Comparison of ENCODE assay signal across 14 cellular contexts in genomic region chr3:124846189-124846588, GRCh38. TPM values are rescaled to one million over a fixed set of nuclear protein-coding genes. Genes with fewer than 3 reads are reported as not detected.
DNase-seq lines count a peak whose midpoint lies in the region; ATAC-seq, FAIRE-seq and TF ChIP-seq lines count a peak whose summit lies in the region.
"Had no signal": no experiment of that assay in that cellular context is flagged by ENCODE, and none has a peak within 500 bp of the region (broad histone marks: within the 10 kb centered on the region; RNA-seq: fewer than 3 reads in every experiment).

No MANE protein-coding gene starts in this region.

- CTCF ChIA-PET in activated CD8-positive, alpha-beta T cell treated with anti-CD3 and anti-CD28 coated beads for 36 hours (lab: Charles Lee): interaction anchor here (1.2 to 1.5 kb wide), 2 partner anchors 55 to 288 kb away, joined by 3 to 6 read pairs; no protein-coding TSS in a partner anchor

- H3K36me3 ChIP-seq in astrocyte (ENCODE audit: insufficient read depth, low read length) (peaks cover 20% of the 10 kb centered on the region), gastroesophageal sphincter (peaks cover 2 to 38% of the 10 kb centered on the region in 2 donors)

- POLR2A ChIA-PET in activated CD8-positive, alpha-beta T cell treated with anti-CD3 and anti-CD28 coated beads for 36 hours (lab: Charles Lee): no interaction called here

- H3K4me2 ChIP-seq in astrocyte (ENCODE audit: low read length): peak overlapping the region; percentile 46

- no peak overlapping the region for H3K27ac Mint-ChIP-seq in astrocyte (ENCODE audit: unreplicated experiment)
- no peak overlapping the region for H3K27ac Mint-ChIP-seq in activated CD8-positive, alpha-beta T cell treated with anti-CD3 and anti-CD28 coated beads for 36 hours
- H3K27ac Mint-ChIP-seq: activated naive CD4-positive, alpha-beta T cell treated with anti-CD3 and anti-CD28 coated beads, Interleukin-2, amount 50 U/mL, for 24 hours; naive B cell had no signal

- 32 to 48% methylated on average over 2 of the region's 2 CpGs for WGBS in gastroesophageal sphincter (ENCODE audit: low coverage in 1 of 2), 2 donors

- no peaks in the 10 kb centered on the region for H3K27me3 ChIP-seq in astrocyte (ENCODE audit: insufficient read depth, low read length)
- H3K27me3 ChIP-seq in gastroesophageal sphincter: no peaks in the 10 kb centered on the region

- H3K4me3 ChIP-seq in astrocyte (ENCODE audit: insufficient read depth, low read depth, low read length): no peak overlapping the region
- H3K4me3 ChIP-seq in gastroesophageal sphincter: no peak overlapping the region
- H3K4me3 ChIP-seq in skeletal muscle cell (ENCODE audit: low read depth, low read length): no peak overlapping the region

- no peak for FAIRE-seq in astrocyte (lab: Jason Lieb, UNC)
- FAIRE-seq: H1 had no signal

- peak overlapping the region; percentile 69 for H3K9ac ChIP-seq in astrocyte (ENCODE audit: low read length)

- H3K4me1 ChIP-seq in astrocyte (ENCODE audit: insufficient read depth, low read length): peaks cover 35% of the 10 kb centered on the region
- H3K4me1 ChIP-seq in gastroesophageal sphincter: peaks cover 22 to 59% (median 25%) of the 10 kb centered on the region in 3 donors

- intact Hi-C loops in activated CD8-positive, alpha-beta T cell treated with anti-CD3 and anti-CD28 coated beads for 36 hours (cut with micrococcal nuclease): no loop called here

- H3K9me3 ChIP-seq in astrocyte (ENCODE audit: insufficient read depth, low read depth, low read length): no peaks in the 10 kb centered on the region
- H3K9me3 ChIP-seq in gastroesophageal sphincter: no peaks in the 10 kb centered on the region

- H3K79me2 ChIP-seq in astrocyte (ENCODE audit: insufficient read depth, low read length): peaks cover 27% of the 10 kb centered on the region

- TF ChIP-seq EP300 in gastroesophageal sphincter (IDR thresholded peaks at IDR 0.05): no peak

- peak; percentile 44 for ATAC-seq in gastroesophageal sphincter
- ATAC-seq in activated CD8-positive, alpha-beta T cell treated with anti-CD3 and anti-CD28 coated beads for 36 hours: no peak

- DNase-seq in EL (peak; percentile 63), astrocyte (ENCODE audit: low read depth) (peak; percentile 69), skeletal muscle cell (ENCODE audit: low read depth) (peak; percentile 62), DMS153 (lab: John Stamatoyannopoulos, UW) (no peak), hypothalamus (lab: John Stamatoyannopoulos, UW) (no peak)
- no peak for DNase-seq in activated CD8-positive, alpha-beta T cell treated with anti-CD3 and anti-CD28 coated beads for 36 hours
- no peak for DNase-seq in stimulated activated naive CD4-positive, alpha-beta T cell (lab: John Stamatoyannopoulos, UW)
- DNase-seq: activated CD4-positive, alpha-beta T cell treated with anti-CD3 and anti-CD28 coated beads for 1 hour; glutamatergic neuron; naive B cell; NCI-H1417 treated with DMSO at 0.1 percent for 48 hours had no signal

- no peaks in the 10 kb centered on the region for H3K27me3 Mint-ChIP-seq in astrocyte (ENCODE audit: low read depth, unreplicated experiment)
- no peaks in the 10 kb centered on the region for H3K27me3 Mint-ChIP-seq in activated CD8-positive, alpha-beta T cell treated with anti-CD3 and anti-CD28 coated beads for 36 hours
- H3K27me3 Mint-ChIP-seq: activated naive CD4-positive, alpha-beta T cell treated with anti-CD3 and anti-CD28 coated beads, Interleukin-2, amount 50 U/mL, for 24 hours had no signal

- no peak for TF ChIP-seq POLR2A in gastroesophageal sphincter (IDR thresholded peaks at IDR 0.05)

- H3K4me3 Mint-ChIP-seq in astrocyte (ENCODE audit: unreplicated experiment): no peak overlapping the region
- no peak overlapping the region for H3K4me3 Mint-ChIP-seq in activated CD8-positive, alpha-beta T cell treated with anti-CD3 and anti-CD28 coated beads for 36 hours
- H3K4me3 Mint-ChIP-seq: activated naive CD4-positive, alpha-beta T cell treated with anti-CD3 and anti-CD28 coated beads, Interleukin-2, amount 50 U/mL, for 24 hours; naive B cell had no signal

- no peak overlapping the region for H2AFZ ChIP-seq in astrocyte (ENCODE audit: low read depth, low read length)

- H3K9me3 Mint-ChIP-seq in astrocyte (ENCODE audit: unreplicated experiment): no peaks in the 10 kb centered on the region
- no peaks in the 10 kb centered on the region for H3K9me3 Mint-ChIP-seq in activated CD8-positive, alpha-beta T cell treated with anti-CD3 and anti-CD28 coated beads for 36 hours
- H3K9me3 Mint-ChIP-seq: activated naive CD4-positive, alpha-beta T cell treated with anti-CD3 and anti-CD28 coated beads, Interleukin-2, amount 50 U/mL, for 24 hours had no signal

- H3K27ac ChIP-seq in astrocyte (ENCODE audit: low read depth, low read length): peak overlapping the region; percentile 83
- H3K27ac ChIP-seq in gastroesophageal sphincter: peak overlapping the region; percentile 83 to 90 (median 85)

- no peak for TF ChIP-seq CTCF in astrocyte (IDR thresholded peaks at IDR 0.05; ENCODE audit: insufficient read depth, low read depth, low read length)
- no peak for TF ChIP-seq CTCF in gastroesophageal sphincter (IDR thresholded peaks at IDR 0.05)
- TF ChIP-seq CTCF in activated CD8-positive, alpha-beta T cell treated with anti-CD3 and anti-CD28 coated beads for 36 hours (IDR thresholded peaks at IDR 0.05): no peak

- peaks cover 38% of the 10 kb centered on the region for H3K36me3 Mint-ChIP-seq in astrocyte (ENCODE audit: low read depth, unreplicated experiment)
- H3K36me3 Mint-ChIP-seq in activated CD8-positive, alpha-beta T cell treated with anti-CD3 and anti-CD28 coated beads for 36 hours (ENCODE audit: low read depth): no peaks in the 10 kb centered on the region
- H3K36me3 Mint-ChIP-seq: activated naive CD4-positive, alpha-beta T cell treated with anti-CD3 and anti-CD28 coated beads, Interleukin-2, amount 50 U/mL, for 24 hours; naive B cell had no signal

- H4K20me1 ChIP-seq in astrocyte (ENCODE audit: insufficient read depth, low read length): no peaks in the 10 kb centered on the region

- H3K4me1 Mint-ChIP-seq in astrocyte (ENCODE audit: low read depth, unreplicated experiment): peaks cover 43% of the 10 kb centered on the region
- H3K4me1 Mint-ChIP-seq in activated CD8-positive, alpha-beta T cell treated with anti-CD3 and anti-CD28 coated beads for 36 hours (ENCODE audit: low read depth): no peaks in the 10 kb centered on the region
- H3K4me1 Mint-ChIP-seq: activated naive CD4-positive, alpha-beta T cell treated with anti-CD3 and anti-CD28 coated beads, Interleukin-2, amount 50 U/mL, for 24 hours; naive B cell had no signal

RNA-seq across cellular contexts. Expression of gene ITGB5, which starts 41.0 kb away (rescaled TPM):
- total RNA-seq in astrocyte (139 and 201 TPM in 2 replicates), gastroesophageal sphincter (100 to 1,000 TPM; 125 to 312 (median 151) TPM)
- total RNA-seq in activated CD8-positive, alpha-beta T cell treated with anti-CD3 and anti-CD28 coated beads for 36 hours: 1 to 10 TPM in 1 of 2 experiments, under 1 TPM in 1; 0.41 to 1.1 TPM

Comparison
In these comparisons a context has a peak if more than half of its experiments do, and no peak if none do; other contexts are left out.
1. DNase-seq: peak in EL (single experiment), astrocyte (single experiment) and skeletal muscle cell (single experiment); none in activated CD8-positive, alpha-beta T cell treated with anti-CD3 and anti-CD28 coated beads for 36 hours (single experiment), DMS153 (single experiment), hypothalamus (0 of 51) and stimulated activated naive CD4-positive, alpha-beta T cell (0 of 6).
2. RNA of gene ITGB5, which starts 41.0 kb away (total RNA-seq): 125 to 312 TPM in gastroesophageal sphincter and 139 to 201 TPM in astrocyte; 0.41 to 1.1 TPM in activated CD8-positive, alpha-beta T cell treated with anti-CD3 and anti-CD28 coated beads for 36 hours; every median in the first group is over 10 times any median in the second.